Comparison of ENCODE assay signal across 11 cellular contexts in genomic region chr5:10762776-10763500, GRCh38. TPM values are rescaled to one million over a fixed set of nuclear protein-coding genes. Genes with fewer than 3 reads are reported as not detected.
DNase-seq lines count a peak whose midpoint lies in the region; ATAC-seq, FAIRE-seq and TF ChIP-seq lines count a peak whose summit lies in the region.
"Had no signal": no experiment of that assay in that cellular context is flagged by ENCODE, and none has a peak within 500 bp of the region (broad histone marks: within the 10 kb centered on the region; RNA-seq: fewer than 3 reads in every experiment).

No MANE protein-coding gene starts in this region.

- no peaks in the 10 kb centered on the region for H3K9me2 ChIP-seq in Karpas-422 (replicated peaks; ENCODE audit: insufficient read depth, low read length)

- peak overlapping the region; percentile 92 for H3K9ac ChIP-seq in Karpas-422 (ENCODE audit: low read length)

- ATAC-seq in HG03439 (IDR thresholded peaks at IDR 0.05; ENCODE audit: unreplicated experiment), result no peak
- ATAC-seq: foreskin keratinocyte had no signal

- H3K27me3 Mint-ChIP-seq in nephron (ENCODE audit: low read depth), result peaks cover 4% of the 10 kb centered on the region

- H3K4me2 ChIP-seq in Karpas-422 (ENCODE audit: low read depth, low read length, poor library complexity, severe bottlenecking), result peak overlapping the region; percentile 83

- peaks cover under 1% of the 10 kb centered on the region for H3K36me3 Mint-ChIP-seq in nephron (ENCODE audit: low read depth)

- FAIRE-seq in small intestine (lab: Jason Lieb, UNC), result no peak

- H3K79me2 ChIP-seq in Karpas-422 (ENCODE audit: low read length), result peaks cover 28% of the 10 kb centered on the region

- no peaks in the 10 kb centered on the region for H3K27me3 ChIP-seq in Karpas-422 (ENCODE audit: low read length)
- H3K27me3 ChIP-seq in breast epithelium, result no peaks in the 10 kb centered on the region
- no peaks in the 10 kb centered on the region for H3K27me3 ChIP-seq in small intestine (ENCODE audit: control insufficient read depth in 2 of 2, insufficient read depth in 2 of 2, low read length in 2 of 2)
- H3K27me3 ChIP-seq: foreskin keratinocyte had no signal

- DNase-seq in Karpas-422 (peak; percentile 72), breast epithelium (ENCODE audit: low spot score in 2 of 2) (no peak), RKO (ENCODE audit: low spot score) (no peak), small intestine (no peak), AG20443 (ENCODE audit: low spot score) (no peak)
- DNase-seq: DMS79 treated with DMSO at 0.1 percent for 48 hours, foreskin keratinocyte, NCI-H69 had no signal

- TF ChIP-seq POLR2A in breast epithelium (IDR thresholded peaks at IDR 0.05), result no peak

- H3K4me3 ChIP-seq in Karpas-422 (ENCODE audit: low read length) (peak overlapping the region; percentile 74), breast epithelium (no peak overlapping the region), small intestine (ENCODE audit: low read depth in 1 of 2, low read length in 2 of 2) (no peak overlapping the region)

- WGBS in small intestine, 3 donors, result 75 to 87% (median 84%) methylated on average over 10 of the region's 10 CpGs

- H3K27ac ChIP-seq in C4-2B (peak overlapping the region; percentile 98), Karpas-422 (ENCODE audit: low read length) (peak overlapping the region; percentile 94), breast epithelium (peak overlapping the region; percentile 26 to 99), small intestine (ENCODE audit: low read depth in 1 of 2, low read length in 1 of 2) (peak overlapping the region in 1 of 2 donors; percentile 97)
- H3K27ac ChIP-seq: foreskin keratinocyte had no signal

- H3K4me3 Mint-ChIP-seq in nephron, result peak overlapping the region; percentile 75 to 90 (median 90)

- no peak overlapping the region; the same call in 1 of the 2 replicates for H2AFZ ChIP-seq in Karpas-422 (ENCODE audit: low read length)

- intact Hi-C loops in breast epithelium (cut with DNase I; ENCODE audit: low total_unique reads), result no loop called here

- peak overlapping the region; percentile 99 to 100 (median 99) for H3K27ac Mint-ChIP-seq in nephron

- TF ChIP-seq CTCF in C4-2B (conservative IDR thresholded peaks at IDR 0.05) (no peak), breast epithelium (IDR thresholded peaks at IDR 0.05) (no peak), nephron (IDR thresholded peaks at IDR 0.05; ENCODE audit: unreplicated experiment in 3 of 3) (no peak)

- peaks cover 19% of the 10 kb centered on the region; the same call in 1 of the 2 replicates for H4K20me1 ChIP-seq in Karpas-422 (ENCODE audit: insufficient read depth, low read depth, low read length)

- H3K4me1 ChIP-seq in Karpas-422 (ENCODE audit: low read length) (peaks cover 44% of the 10 kb centered on the region), breast epithelium (no peaks in the 10 kb centered on the region), small intestine (ENCODE audit: control insufficient read depth in 2 of 2, insufficient read depth in 1 of 2, low read depth in 1 of 2, low read length in 1 of 2) (peaks cover 3% of the 10 kb centered on the region in 2 donors)

- H3K4me1 Mint-ChIP-seq in nephron, result peaks cover 34% of the 10 kb centered on the region

- H3K36me3 ChIP-seq in Karpas-422 (ENCODE audit: insufficient read depth, low read length) (peaks cover 3% of the 10 kb centered on the region; the same call in 1 of the 2 replicates), breast epithelium (no peaks in the 10 kb centered on the region), small intestine (ENCODE audit: control insufficient read depth in 2 of 2, insufficient read depth in 2 of 2, low read length in 2 of 2) (no peaks in the 10 kb centered on the region)

- no peaks in the 10 kb centered on the region for H3K9me3 Mint-ChIP-seq in nephron

- H3K9me3 ChIP-seq in Karpas-422 (ENCODE audit: low read length), result no peaks in the 10 kb centered on the region
- H3K9me3 ChIP-seq in breast epithelium, result no peaks in the 10 kb centered on the region
- H3K9me3 ChIP-seq in small intestine (ENCODE audit: control insufficient read depth, low read depth), result no peaks in the 10 kb centered on the region

RNA-seq across cellular contexts. Expression of gene DAP, which starts 1.9 kb away (rescaled TPM):
- 33.8 and 42.6 TPM in 2 replicates for total RNA-seq in Karpas-422 (2014; rRNA removed; shearing (Covaris generic); ENCODE audit: low replicate concordance)
- total RNA-seq in breast epithelium, result 10 to 100 TPM; 60.8 to 63.8 (median 61.9) TPM
- 100 to 1,000 TPM; 114 to 203 (median 170) TPM for polyA plus RNA-seq in small intestine
